ENCODE assay signal across 22 cellular contexts in genomic region chr1:201358596-201358995, GRCh38. TPM values are rescaled to one million over a fixed set of nuclear protein-coding genes. Genes with fewer than 3 reads are reported as not detected.
A peak's percentile ranks its signal among the peaks of the same experiment; 100 is the strongest.
DNase-seq lines count a peak whose midpoint lies in the region; ATAC-seq and TF ChIP-seq lines count a peak whose summit lies in the region.
"Had no signal": no experiment of that assay in that cellular context is flagged by ENCODE, and none has a peak within 500 bp of the region (broad histone marks: within the 10 kb centered on the region; RNA-seq: fewer than 3 reads in every experiment).

No MANE protein-coding gene starts in this region.

- TF ChIP-seq CTCF in A673 (conservative IDR thresholded peaks at IDR 0.05; ENCODE audit: low read depth, low read length) (no peak), endodermal cell (conservative IDR thresholded peaks at IDR 0.05) (no peak), BE2C (IDR thresholded peaks at IDR 0.05; ENCODE audit: low read depth, low read length) (no peak)

- no peaks in the 10 kb centered on the region for H3K36me3 Mint-ChIP-seq in endodermal cell (ENCODE audit: low read depth)
- H3K36me3 Mint-ChIP-seq: type B pancreatic cell had no signal

- H3K4me1 Mint-ChIP-seq in endodermal cell = peaks cover 6% of the 10 kb centered on the region
- H3K4me1 Mint-ChIP-seq: activated T-helper 17 cell treated with anti-CD3 and anti-CD28 coated beads, Interleukin-2, amount 50 U/mL, for 72 hours; central memory CD8-positive, alpha-beta T cell had no signal

- H3K9me3 ChIP-seq in A673 (ENCODE audit: low read depth, low read length, poor library complexity, severe bottlenecking) = no peaks in the 10 kb centered on the region
- no peaks in the 10 kb centered on the region for H3K9me3 ChIP-seq in endodermal cell (ENCODE audit: control insufficient read depth, low read length)
- H3K9me3 ChIP-seq in BE2C = no peaks in the 10 kb centered on the region
- H3K9me3 ChIP-seq: ovary, sigmoid colon had no signal

- DNase-seq in A673 (ENCODE audit: low spot score) (no peak), endodermal cell (peak; percentile 50), lung microvascular endothelial cell (ENCODE audit: low read depth in 2 of 2) (peak; percentile 40 to 50), BE2C (no peak), NCI-H1048 (lab: John Stamatoyannopoulos, UW) (no peak)
- no peak for DNase-seq in activated CD4-positive, alpha-beta T cell treated with anti-CD3 and anti-CD28 coated beads, Interleukin-2, amount 50 U/mL, for 1 hour
- DNase-seq: activated CD4-positive, CD25-positive, alpha-beta regulatory T cell treated with anti-CD3 and anti-CD28 coated beads, Interleukin-2, amount 50 U/mL, for 72 hours; effector memory CD4-positive, alpha-beta T cell; H7; NCI-H1930; NCI-H524 treated with DMSO at 0.1 percent for 48 hours; ovary; sigmoid colon; stimulated activated CD4-positive, alpha-beta T cell treated with anti-CD3 and anti-CD28 coated beads, Interleukin-2, amount 100 ng/mL, for 24 hours had no signal

- no peak overlapping the region for H3K4me3 ChIP-seq in A673 (ENCODE audit: low read depth, low read length, poor library complexity, severe bottlenecking)
- no peak overlapping the region for H3K4me3 ChIP-seq in endodermal cell (ENCODE audit: low read length)
- H3K4me3 ChIP-seq in BE2C (ENCODE audit: low read depth, low read length) = no peak overlapping the region
- H3K4me3 ChIP-seq: ovary, sigmoid colon had no signal

- H3K4me1 ChIP-seq in A673 (ENCODE audit: insufficient read depth, low read length, poor library complexity, severe bottlenecking) (peaks cover 17% of the 10 kb centered on the region), endodermal cell (ENCODE audit: control insufficient read depth, insufficient read depth, low read length) (no peaks in the 10 kb centered on the region), BE2C (no peaks in the 10 kb centered on the region)
- H3K4me1 ChIP-seq: sigmoid colon had no signal

- H3K27me3 ChIP-seq in A673 (replicated peaks; ENCODE audit: insufficient read depth, low read depth, low read length, poor library complexity) (no peaks in the 10 kb centered on the region), endodermal cell (ENCODE audit: control insufficient read depth, insufficient read depth, low read length, poor library complexity, severe bottlenecking) (no peaks in the 10 kb centered on the region), BE2C (no peaks in the 10 kb centered on the region)
- H3K27me3 ChIP-seq: ovary, sigmoid colon had no signal

- H3K27ac Mint-ChIP-seq in endodermal cell = no peak overlapping the region
- H3K27ac Mint-ChIP-seq: activated T-helper 17 cell treated with anti-CD3 and anti-CD28 coated beads, Interleukin-2, amount 50 U/mL, for 72 hours; stimulated activated naive CD8-positive, alpha-beta T cell treated with anti-CD3 and anti-CD28 coated beads, Interleukin-15, Interleukin-2, amounts not matched to agents 100 ng/mL and 50 ng/mL, for 24 hours; type B pancreatic cell had no signal

- CTCF ChIA-PET in A673 (lab: Charles Lee) = interaction anchor here (0.6 kb wide), 1 partner anchor 481 kb away, joined by 4 read pairs; no protein-coding TSS in a partner anchor

- H3K36me3 ChIP-seq in A673 (ENCODE audit: insufficient read depth, low read length, poor library complexity, severe bottlenecking) = no peaks in the 10 kb centered on the region
- no peaks in the 10 kb centered on the region for H3K36me3 ChIP-seq in endodermal cell (ENCODE audit: control insufficient read depth, insufficient read depth, low read length)
- H3K36me3 ChIP-seq in BE2C = no peaks in the 10 kb centered on the region
- H3K36me3 ChIP-seq: ovary, sigmoid colon had no signal

- no peaks in the 10 kb centered on the region for H3K27me3 Mint-ChIP-seq in endodermal cell (ENCODE audit: insufficient read depth)

- no peak for ATAC-seq in HG03342 (IDR thresholded peaks at IDR 0.05; ENCODE audit: unreplicated experiment)
- ATAC-seq: activated T-helper 17 cell treated with anti-CD3 and anti-CD28 coated beads, Interleukin-2, amount 50 U/mL, for 72 hours had no signal

- POLR2A ChIA-PET in A673 (lab: Charles Lee; ENCODE audit: low non-redundant PET) = no interaction called here

- no TSS peak for BruUV-seq in A673 (replicated peaks; lab: Mats Ljungman, UMichigan)

- intact Hi-C loops in A673 (cut with micrococcal nuclease; ENCODE audit: unreplicated experiment) = no loop called here

- H3K4me3 Mint-ChIP-seq in endodermal cell = no peak overlapping the region
- H3K4me3 Mint-ChIP-seq: activated T-helper 17 cell treated with anti-CD3 and anti-CD28 coated beads, Interleukin-2, amount 50 U/mL, for 72 hours; central memory CD8-positive, alpha-beta T cell; stimulated activated naive CD8-positive, alpha-beta T cell treated with anti-CD3 and anti-CD28 coated beads, Interleukin-15, Interleukin-2, amounts not matched to agents 100 ng/mL and 50 ng/mL, for 24 hours; type B pancreatic cell had no signal

- H3K9me3 Mint-ChIP-seq in endodermal cell = no peaks in the 10 kb centered on the region
- H3K9me3 Mint-ChIP-seq: activated T-helper 17 cell treated with anti-CD3 and anti-CD28 coated beads, Interleukin-2, amount 50 U/mL, for 72 hours; central memory CD8-positive, alpha-beta T cell; stimulated activated naive CD8-positive, alpha-beta T cell treated with anti-CD3 and anti-CD28 coated beads, Interleukin-15, Interleukin-2, amounts not matched to agents 100 ng/mL and 50 ng/mL, for 24 hours; type B pancreatic cell had no signal

- 88% methylated on average over 4 of the region's 4 CpGs; no CpG with 5 or more reads in 1 of the 2 experiments for WGBS in endodermal cell (ENCODE audit: insufficient coverage in 1 of 2, insufficient read length in 1 of 2), 2 experiments

- no peak for TF ChIP-seq RAD21 in Ishikawa (IDR thresholded peaks at IDR 0.05; ENCODE audit: low read depth)

- no peak for TF ChIP-seq EP300 in Ishikawa (IDR thresholded peaks at IDR 0.05; ENCODE audit: borderline replicate concordance)

- H3K27ac ChIP-seq in A673 (ENCODE audit: low read depth, low read length, poor library complexity, severe bottlenecking) (peak overlapping the region; percentile 35), endodermal cell (ENCODE audit: low read depth, low read length) (no peak overlapping the region)
- H3K27ac ChIP-seq: ovary, sigmoid colon had no signal

- no peak overlapping the region for H3K9ac ChIP-seq in endodermal cell (ENCODE audit: extremely low read depth, low read length, poor library complexity, severe bottlenecking)

TF ChIP-seq in Ishikawa, 13 proteins besides CTCF, POLR2A, EP300 and RAD21:
- TF ChIP-seq, protein P1, sequence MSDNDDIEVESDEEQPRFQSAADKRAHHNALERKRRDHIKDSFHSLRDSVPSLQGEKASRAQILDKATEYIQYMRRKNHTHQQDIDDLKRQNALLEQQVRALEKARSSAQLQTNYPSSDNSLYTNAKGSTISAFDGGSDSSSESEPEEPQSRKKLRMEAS (IDR thresholded peaks at IDR 0.05) = peak; percentile 42; the same call in 1 of the 2 replicates
- no peak for TF ChIP-seq TCF12 (IDR thresholded peaks at IDR 0.05; ENCODE audit: low read depth)
TF ChIP-seq in Ishikawa: peak in this region for 1.

RNA-seq across cellular contexts. Expression of gene TNNT2, which starts 18.9 kb away (rescaled TPM):
- total RNA-seq in A673 (2021) = 0.90 and 2.3 TPM in 2 replicates
- total RNA-seq in endodermal cell = under 1 TPM; 0.35 to 0.88 TPM
- 3.2 TPM for polyA plus RNA-seq in endodermal cell (2013, experiment 1 of 2)
- polyA plus RNA-seq in endodermal cell (2013, experiment 2 of 2) = 3.6 TPM
- not detected in 2 replicates for total RNA-seq in lung microvascular endothelial cell
- polyA plus RNA-seq in BE2C (2012; ENCODE audit: insufficient read depth, insufficient read length, low read depth) = 9.6 TPM
- total RNA-seq: activated T-helper 17 cell treated with anti-CD3 and anti-CD28 coated beads, Interleukin-2, amount 50 U/mL, for 72 hours; Daoy; SK-MEL-5 had no signal

RNA-seq across cellular contexts. Expression of gene LAD1, which starts 40.5 kb away (rescaled TPM):
- total RNA-seq in A673 (2021) (not detected in 2 replicates), endodermal cell (10 to 100 TPM; 13.5 to 13.6 TPM), lung microvascular endothelial cell (not detected in 2 replicates)
- 1.2 TPM for polyA plus RNA-seq in endodermal cell (2013, experiment 1 of 2)
- polyA plus RNA-seq in endodermal cell (2013, experiment 2 of 2) = 0.62 TPM
- polyA plus RNA-seq in BE2C (2012; ENCODE audit: insufficient read depth, insufficient read length, low read depth) = not detected
- total RNA-seq: activated T-helper 17 cell treated with anti-CD3 and anti-CD28 coated beads, Interleukin-2, amount 50 U/mL, for 72 hours; sigmoid colon had no signal

Comparison
In these comparisons a context has a peak if more than half of its experiments do, and no peak if none do; other contexts are left out.
1. DNase-seq: peak in endodermal cell (single experiment) and lung microvascular endothelial cell (2 of 2); none in A673 (single experiment), BE2C (single experiment), NCI-H1048 (single experiment) and activated CD4-positive, alpha-beta T cell treated with anti-CD3 and anti-CD28 coated beads, Interleukin-2, amount 50 U/mL, for 1 hour (single experiment).
2. RNA of gene LAD1, which starts 40.5 kb away (total RNA-seq): 13.5 to 13.6 TPM in endodermal cell; not detected in A673 and not detected in lung microvascular endothelial cell; every median in the first group is over 10 times any median in the second.